28 cellular contexts compared by ENCODE assay signal in the genomic region with DNA sequence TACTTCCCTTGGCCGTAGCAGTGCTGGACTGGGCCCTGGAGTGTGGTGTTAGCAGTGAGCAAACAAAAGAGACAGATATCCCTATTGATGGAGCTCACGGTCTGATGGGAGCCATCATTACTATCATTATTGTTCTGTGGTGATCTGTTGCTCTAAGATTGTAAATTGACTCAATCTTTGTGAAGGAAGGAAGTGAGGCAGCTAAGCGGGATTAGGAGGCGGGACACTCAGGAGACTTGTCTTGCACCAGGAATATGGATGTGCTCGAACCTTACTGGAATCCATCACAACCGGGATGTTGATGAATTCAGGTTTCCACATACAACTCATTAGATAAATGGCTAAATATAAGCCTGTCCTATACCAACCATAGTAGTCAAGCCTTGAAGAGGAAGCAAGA. TPM values are rescaled to one million over a fixed set of nuclear protein-coding genes. Genes with fewer than 3 reads are reported as not detected.
DNase-seq lines count a peak whose midpoint lies in the region; ATAC-seq, FAIRE-seq and TF ChIP-seq lines count a peak whose summit lies in the region.
"Had no signal": no experiment of that assay in that cellular context is flagged by ENCODE, and none has a peak within 500 bp of the region (broad histone marks: within the 10 kb centered on the region; RNA-seq: fewer than 3 reads in every experiment).

No MANE protein-coding gene starts in this region.

- peaks cover 30% of the 10 kb centered on the region for H3F3A ChIP-seq in smooth muscle cell (ENCODE audit: low read depth)

- H3K9ac ChIP-seq in HepG2 (ENCODE audit: insufficient read depth, low read depth, low read length) (no peak overlapping the region), smooth muscle cell (ENCODE audit: low read depth) (no peak overlapping the region)
- H3K9ac ChIP-seq: parathyroid adenoma had no signal

- peaks cover 0 to 3% of the 10 kb centered on the region in 2 donors for H3K27me3 Mint-ChIP-seq in natural killer cell (ENCODE audit: low read depth in 2 of 2)
- H3K27me3 Mint-ChIP-seq: activated naive CD8-positive, alpha-beta T cell treated with anti-CD3 and anti-CD28 coated beads, Interleukin-2, amount 10 ng/mL, durations not matched to agents 7 days and 5 days; central memory CD8-positive, alpha-beta T cell had no signal

- no peak overlapping the region for H3K4me3 ChIP-seq in HepG2 (replicated peaks in 1 of 3; ENCODE audit: insufficient read depth in 1 of 3, low read depth in 2 of 3, low read length in 3 of 3)
- H3K4me3 ChIP-seq in right lobe of liver: no peak overlapping the region
- H3K4me3 ChIP-seq in smooth muscle cell: no peak overlapping the region
- H3K4me3 ChIP-seq in upper lobe of right lung: no peak overlapping the region
- H3K4me3 ChIP-seq: gastroesophageal sphincter, lung had no signal

- intact Hi-C loops in HepG2 (cut with micrococcal nuclease; ENCODE audit: unreplicated experiment): loop anchor here (2.0 kb wide), 1 partner anchor 167 kb away; no protein-coding TSS in a partner anchor
- intact Hi-C loops in right lobe of liver (cut with DNase I): no loop called here
- intact Hi-C loops in upper lobe of right lung (cut with DNase I): no loop called here
- intact Hi-C loops in natural killer cell (cut with micrococcal nuclease): no loop called here

- CTCF ChIA-PET in HepG2 (lab: Yijun Ruan, JAX; ENCODE audit: low intra/inter-chr PET ratio, low total read pairs): no interaction called here

- no peaks in the 10 kb centered on the region for H3K79me2 ChIP-seq in HepG2 (ENCODE audit: insufficient read depth, low read length)
- H3K79me2 ChIP-seq in smooth muscle cell (ENCODE audit: low read depth): no peaks in the 10 kb centered on the region
- H3K79me2 ChIP-seq: parathyroid adenoma had no signal

- no peak overlapping the region for H3K4me3 Mint-ChIP-seq in natural killer cell
- H3K4me3 Mint-ChIP-seq: activated naive CD8-positive, alpha-beta T cell treated with anti-CD3 and anti-CD28 coated beads, Interleukin-2, amount 10 ng/mL, durations not matched to agents 7 days and 5 days; activated T-cell treated with anti-CD3 and anti-CD28 coated beads, Interleukin-2, amount 50 U/mL, for 24 hours; CD14-positive monocyte; central memory CD8-positive, alpha-beta T cell; neural crest cell had no signal

- H3K36me3 ChIP-seq in HepG2 (replicated peaks in 1 of 2; ENCODE audit: control insufficient read depth in 1 of 2, insufficient read depth in 2 of 2, low read length in 2 of 2) (no peaks in the 10 kb centered on the region), right lobe of liver (no peaks in the 10 kb centered on the region), smooth muscle cell (ENCODE audit: low read depth) (no peaks in the 10 kb centered on the region), upper lobe of right lung (no peaks in the 10 kb centered on the region)
- H3K36me3 ChIP-seq: gastroesophageal sphincter had no signal

- H3K9me3 Mint-ChIP-seq in natural killer cell: no peaks in the 10 kb centered on the region
- H3K9me3 Mint-ChIP-seq: activated naive CD8-positive, alpha-beta T cell treated with anti-CD3 and anti-CD28 coated beads, Interleukin-2, amount 10 ng/mL, durations not matched to agents 7 days and 5 days; activated T-cell treated with anti-CD3 and anti-CD28 coated beads, Interleukin-2, amount 50 U/mL, for 24 hours; CD14-positive monocyte; central memory CD8-positive, alpha-beta T cell; neural crest cell had no signal

- H3K4me2 ChIP-seq in HepG2 (ENCODE audit: low read depth, low read length) (no peak overlapping the region), smooth muscle cell (peak overlapping the region; percentile 8)

- in situ Hi-C loops in HepG2 (cut with HindIII; ENCODE audit: extremely low pct_ligation_motif_present, low pct_unique_long_range_greater_than_20kb): no loop called here

- H2AFZ ChIP-seq in HepG2 (ENCODE audit: low read length) (no peak overlapping the region), smooth muscle cell (ENCODE audit: low read depth) (no peak overlapping the region)
- H2AFZ ChIP-seq: parathyroid adenoma had no signal

- DNase-seq in HepG2 (ENCODE audit: low spot score) (no peak), right lobe of liver (no peak), islet precursor cell (peak; percentile 29), smooth muscle cell (lab: John Stamatoyannopoulos, UW; ENCODE audit: unreplicated experiment) (no peak), NCI-H1930 (lab: John Stamatoyannopoulos, UW) (no peak), upper lobe of right lung (no peak), natural killer cell (no peak), HCEC 1CT (no peak)
- DNase-seq: activated CD4-positive, alpha-beta T cell treated with anti-CD3 and anti-CD28 coated beads for 48 hours; activated gamma-delta T cell; activated naive CD8-positive, alpha-beta T cell treated with anti-CD3 and anti-CD28 coated beads, Interleukin-2, amount 10 ng/mL, durations not matched to agents 7 days and 5 days; activated T-cell treated with anti-CD3 and anti-CD28 coated beads, Interleukin-2, amount 50 U/mL, for 24 hours; DMS79 treated with DMSO at 0.1 percent for 48 hours; GDM1; GOT3; NCI-H1092 treated with DMSO at 0.1 percent for 48 hours; NCI-H187; NCI-H2171; NCI-H82; stimulated activated CD4-positive, alpha-beta T cell treated with anti-CD3 and anti-CD28 coated beads, Interleukin-1b, Interleukin-23, amount 100 ng/mL, for 48 hours; stimulated activated naive CD4-positive, alpha-beta T cell treated with Interleukin-2 at 50 U/mL for 16 hours had no signal

- no peak for ATAC-seq in HepG2
- ATAC-seq in right lobe of liver: no peak
- ATAC-seq in upper lobe of right lung: no peak
- ATAC-seq in natural killer cell: no peak
- ATAC-seq: gastroesophageal sphincter had no signal

- FAIRE-seq in HepG2 (lab: Jason Lieb, UNC): no peak

- TF ChIP-seq CTCF in HepG2 (CRISPR knock-in tag; IDR thresholded peaks at IDR 0.05): no peak
- no peak for TF ChIP-seq CTCF in right lobe of liver (IDR thresholded peaks at IDR 0.05)
- no peak for TF ChIP-seq CTCF in smooth muscle cell (IDR thresholded peaks at IDR 0.05; ENCODE audit: borderline replicate concordance, insufficient read depth, poor library complexity, severe bottlenecking)
- TF ChIP-seq CTCF in upper lobe of right lung (IDR thresholded peaks at IDR 0.05): no peak
- TF ChIP-seq CTCF in natural killer cell (IDR thresholded peaks at IDR 0.05): no peak

- BruUV-seq in HepG2 (replicated peaks; lab: Mats Ljungman, UMichigan): no TSS peak

- no peak overlapping the region for H3K27ac ChIP-seq in HepG2 (ENCODE audit: extremely low read length, insufficient read depth, low read length)
- H3K27ac ChIP-seq in right lobe of liver: peak overlapping the region in 1 of 3 donors; percentile 7
- peak overlapping the region; percentile 10 for H3K27ac ChIP-seq in smooth muscle cell (ENCODE audit: low read depth)
- H3K27ac ChIP-seq in upper lobe of right lung: no peak overlapping the region
- H3K27ac ChIP-seq: parathyroid adenoma had no signal

- H3K36me3 Mint-ChIP-seq in natural killer cell: no peaks in the 10 kb centered on the region
- H3K36me3 Mint-ChIP-seq: activated naive CD8-positive, alpha-beta T cell treated with anti-CD3 and anti-CD28 coated beads, Interleukin-2, amount 10 ng/mL, durations not matched to agents 7 days and 5 days; CD14-positive monocyte had no signal

- WGBS in HepG2 (ENCODE audit: low lambda C conversion rate): 81% methylated on average over 6 of the region's 6 CpGs
- WGBS in right lobe of liver (ENCODE audit: insufficient coverage, low coverage, low lambda C conversion rate, missing lambda C conversion rate): 81% methylated on average over 6 of the region's 6 CpGs
- WGBS in smooth muscle cell (ENCODE audit: low lambda C conversion rate): 91% methylated on average over 6 of the region's 6 CpGs

- H3K27me3 ChIP-seq in HepG2 (ENCODE audit: control insufficient read depth in 1 of 2, insufficient read depth in 2 of 2, low read length in 2 of 2): no peaks in the 10 kb centered on the region; a peak in 1 of 5 replicates
- H3K27me3 ChIP-seq in right lobe of liver: no peaks in the 10 kb centered on the region
- no peaks in the 10 kb centered on the region for H3K27me3 ChIP-seq in smooth muscle cell (ENCODE audit: low read depth)
- H3K27me3 ChIP-seq in upper lobe of right lung: no peaks in the 10 kb centered on the region
- H3K27me3 ChIP-seq: gastroesophageal sphincter had no signal

- TF ChIP-seq POLR2A in HepG2 (IDR thresholded peaks at IDR 0.05; ENCODE audit: insufficient read depth in 1 of 2, low read depth in 2 of 2, low read length in 2 of 2) (no peak), right lobe of liver (IDR thresholded peaks at IDR 0.05) (no peak)

- H3K27ac Mint-ChIP-seq in natural killer cell: no peak overlapping the region
- H3K27ac Mint-ChIP-seq: activated naive CD8-positive, alpha-beta T cell treated with anti-CD3 and anti-CD28 coated beads, Interleukin-2, amount 10 ng/mL, durations not matched to agents 7 days and 5 days; activated T-cell treated with anti-CD3 and anti-CD28 coated beads, Interleukin-2, amount 50 U/mL, for 24 hours; CD14-positive monocyte had no signal

- H3K4me1 ChIP-seq in HepG2 (ENCODE audit: insufficient read depth, low read length) (peaks cover 46% of the 10 kb centered on the region), right lobe of liver (peaks cover 0 to 21% (median 9%) of the 10 kb centered on the region in 4 donors), smooth muscle cell (ENCODE audit: low read depth) (peaks cover 8% of the 10 kb centered on the region), upper lobe of right lung (peaks cover 34% of the 10 kb centered on the region)

- TF ChIP-seq RAD21 in HepG2 (CRISPR knock-in tag; IDR thresholded peaks at IDR 0.05): no peak

- H3K9me3 ChIP-seq in HepG2 (ENCODE audit: low read length) (no peaks in the 10 kb centered on the region), right lobe of liver (no peaks in the 10 kb centered on the region), smooth muscle cell (replicated peaks; ENCODE audit: low read depth) (no peaks in the 10 kb centered on the region), upper lobe of right lung (no peaks in the 10 kb centered on the region)
- H3K9me3 ChIP-seq: gastroesophageal sphincter had no signal

- POLR2A ChIA-PET in HepG2 (lab: Yijun Ruan, JAX): interaction anchor here (0.7 kb wide), 1 partner anchor 12 kb away, joined by 3 read pairs; no protein-coding TSS in a partner anchor

- TF ChIP-seq EP300 in HepG2 (IDR thresholded peaks at IDR 0.05; ENCODE audit: low read depth in 2 of 2, low read length in 2 of 2) (no peak), HepG2 (CRISPR knock-in tag; IDR thresholded peaks at IDR 0.05; ENCODE audit: borderline replicate concordance) (no peak)

- no peaks in the 10 kb centered on the region for H4K20me1 ChIP-seq in HepG2 (ENCODE audit: insufficient read depth, low read length)
- H4K20me1 ChIP-seq in smooth muscle cell (ENCODE audit: low read depth): no peaks in the 10 kb centered on the region

- no peaks in the 10 kb centered on the region for H3K4me1 Mint-ChIP-seq in natural killer cell
- H3K4me1 Mint-ChIP-seq: activated naive CD8-positive, alpha-beta T cell treated with anti-CD3 and anti-CD28 coated beads, Interleukin-2, amount 10 ng/mL, durations not matched to agents 7 days and 5 days; CD14-positive monocyte; central memory CD8-positive, alpha-beta T cell had no signal

RNA-seq across cellular contexts. Expression of a gene that starts 25.5 kb away (rescaled TPM):
- not detected in 2 replicates for total RNA-seq in HepG2 (2016; rRNA removed; fragmentation: Illumina TruSeq; extraction: Trizol)
- not detected in 2 replicates for total RNA-seq in HepG2 (2016; cell fraction: cytosol; rRNA removed; fragmentation: Illumina TruSeq; extraction: Trizol; ENCODE audit: low read depth)
- total RNA-seq in HepG2 (2016; cell fraction: insoluble cytoplasmic fraction; rRNA removed; fragmentation: Illumina TruSeq; extraction: Trizol): not detected in 2 replicates
- total RNA-seq in HepG2 (2016; cell fraction: membrane; rRNA removed; fragmentation: Illumina TruSeq; extraction: Trizol): not detected in 2 replicates
- total RNA-seq in HepG2 (2016; cell fraction: nucleus; rRNA removed; fragmentation: Illumina TruSeq; extraction: Trizol): not detected in 2 replicates
- 0.05 TPM in 1 of 2 replicates, not detected in the other for polyA plus RNA-seq in HepG2 (2011; rRNA removed)
- polyA plus RNA-seq in HepG2 (2011; cell fraction: cytosol; rRNA removed): not detected in 2 replicates
- polyA plus RNA-seq in HepG2 (2011; cell fraction: nucleus; rRNA removed): 0.07 TPM in 1 of 2 replicates, not detected in the other
- polyA plus RNA-seq in HepG2 (2012): not detected in 2 replicates
- not detected in 2 replicates for polyA plus RNA-seq in HepG2 (2016; cell fraction: cytosol; fragmentation: Illumina TruSeq; extraction: Trizol; ENCODE audit: low read depth)
- not detected in 2 replicates for polyA plus RNA-seq in HepG2 (2016; cell fraction: insoluble cytoplasmic fraction; fragmentation: Illumina TruSeq; extraction: Trizol; ENCODE audit: low read depth)
- not detected in 2 replicates for polyA plus RNA-seq in HepG2 (2016; cell fraction: membrane; fragmentation: Illumina TruSeq; extraction: Trizol; ENCODE audit: low read depth)
- not detected in 2 replicates for polyA plus RNA-seq in HepG2 (2016; cell fraction: nucleus; fragmentation: Illumina TruSeq; extraction: Trizol; ENCODE audit: insufficient read depth, low read depth)
- 2.4 TPM in 1 of 2 replicates, not detected in the other for polyA minus RNA-seq in HepG2 (2011; rRNA and poly(A)+ RNA removed; ENCODE audit: low replicate concordance)
- polyA minus RNA-seq in HepG2 (2011; cell fraction: cytosol; rRNA and poly(A)+ RNA removed): not detected in 2 replicates
- not detected in 2 replicates for polyA minus RNA-seq in HepG2 (2011; cell fraction: nucleus; rRNA and poly(A)+ RNA removed)
- 10 to 100 TPM in 1 of 6 experiments, 1 to 10 TPM in 5; 3.6 to 11.1 (median 8.5) TPM for total RNA-seq in right lobe of liver
- total RNA-seq in smooth muscle cell: 2.2 and 6.3 TPM in 2 replicates
- polyA plus RNA-seq in smooth muscle cell: 3.1 and 4.3 TPM in 2 replicates
- total RNA-seq in upper lobe of right lung: 13.1 TPM
- 1 to 10 TPM; 1.9 to 4.7 (median 1.9) TPM for total RNA-seq in natural killer cell
- total RNA-seq: HT-29 had no signal
